24 cellular contexts compared by ENCODE assay signal in genomic region chr2:13260401-13260800, GRCh38.
DNase-seq lines count a peak whose midpoint lies in the region; ATAC-seq and TF ChIP-seq lines count a peak whose summit lies in the region.
"Had no signal": no experiment of that assay in that cellular context is flagged by ENCODE, and none has a peak within 500 bp of the region (broad histone marks: within the 10 kb centered on the region; RNA-seq: fewer than 3 reads in every experiment).

No MANE protein-coding gene starts in this region.

- intact Hi-C loops in PC-3 (cut with micrococcal nuclease) (no loop called here), mammary epithelial cell (cut with micrococcal nuclease) (no loop called here), posterior vena cava (cut with DNase I) (no loop called here)

- H3K27me3 Mint-ChIP-seq in neural crest cell (ENCODE audit: low read depth), result peaks cover 35% of the 10 kb centered on the region
- H3K27me3 Mint-ChIP-seq: activated CD4-positive, alpha-beta T cell treated with anti-CD3 and anti-CD28 coated beads, Interleukin-2, amount 10 ng/mL, durations not matched to agents 24 days and 14 days; activated naive CD4-positive, alpha-beta T cell treated with anti-CD3 and anti-CD28 coated beads, Interleukin-2, amount 10 ng/mL, durations not matched to agents 7 days and 5 days; memory B cell had no signal

- H3K27ac Mint-ChIP-seq in neural crest cell (ENCODE audit: unreplicated experiment), result no peak overlapping the region
- H3K27ac Mint-ChIP-seq: activated CD4-positive, alpha-beta T cell treated with anti-CD3 and anti-CD28 coated beads, Interleukin-2, amount 10 ng/mL, durations not matched to agents 24 days and 14 days; activated naive CD4-positive, alpha-beta T cell treated with anti-CD3 and anti-CD28 coated beads, Interleukin-2, amount 10 ng/mL, durations not matched to agents 7 days and 5 days; activated T-cell treated with anti-CD3 and anti-CD28 coated beads, Interleukin-2, amount 50 U/mL, for 72 hours; CD8-positive, alpha-beta memory T cell; HFFc6; memory B cell had no signal

- ATAC-seq in PC-3, result no peak
- ATAC-seq: activated T-cell treated with anti-CD3 and anti-CD28 coated beads, Interleukin-2, amount 50 U/mL, for 72 hours; gastrocnemius medialis; stimulated activated naive CD8-positive, alpha-beta T cell treated with anti-CD3 and anti-CD28 coated beads, Interleukin-15, Interleukin-2, amounts not matched to agents 100 U/mL and 50 U/mL, for 24 hours had no signal

- CTCF ChIA-PET in HEK293 (lab: Yijun Ruan, JAX) (no interaction called here), PC-3 (lab: Charles Lee) (no interaction called here), mammary epithelial cell (lab: Charles Lee; ENCODE audit: low non-redundant PET) (no interaction called here)

- H3K4me2 ChIP-seq in PC-3 (ENCODE audit: low read length) (no peak overlapping the region), mammary epithelial cell (ENCODE audit: insufficient read depth, low read depth, low read length) (no peak overlapping the region)

- no peaks in the 10 kb centered on the region for H3F3A ChIP-seq in PC-3 (ENCODE audit: low read length, unreplicated experiment)

- no peak overlapping the region for H3K4me3 Mint-ChIP-seq in neural crest cell
- H3K4me3 Mint-ChIP-seq: activated CD4-positive, alpha-beta T cell treated with anti-CD3 and anti-CD28 coated beads, Interleukin-2, amount 10 ng/mL, durations not matched to agents 24 days and 14 days; activated naive CD4-positive, alpha-beta T cell treated with anti-CD3 and anti-CD28 coated beads, Interleukin-2, amount 10 ng/mL, durations not matched to agents 7 days and 5 days; activated T-cell treated with anti-CD3 and anti-CD28 coated beads, Interleukin-2, amount 50 U/mL, for 72 hours; CD8-positive, alpha-beta memory T cell; HFFc6; memory B cell had no signal

- H3K4me3 ChIP-seq in HEK293 (ENCODE audit: low read depth, low read length) (no peak overlapping the region), PC-3 (ENCODE audit: low read length) (no peak overlapping the region), mammary epithelial cell (replicated peaks in 1 of 3; ENCODE audit: insufficient read depth in 1 of 3, low read depth in 2 of 3, low read length in 3 of 3) (no peak overlapping the region)
- H3K4me3 ChIP-seq: gastrocnemius medialis had no signal

- TF ChIP-seq CTCF in HEK293 (tag by site-specific recombination; IDR thresholded peaks at IDR 0.05), result no peak
- no peak for TF ChIP-seq CTCF in PC-3 (conservative IDR thresholded peaks at IDR 0.05; ENCODE audit: low read depth, low read length)
- no peak for TF ChIP-seq CTCF in mammary epithelial cell (conservative IDR thresholded peaks at IDR 0.05 in 1 of 2, IDR thresholded peaks at IDR 0.05 in 1 of 2; ENCODE audit: extremely low read depth in 1 of 2, insufficient read depth in 1 of 2, low read depth in 1 of 2, low read length in 2 of 2)
- TF ChIP-seq CTCF in neural crest cell (conservative IDR thresholded peaks at IDR 0.05), result no peak

- BruUV-seq in PC-3 (replicated peaks; lab: Mats Ljungman, UMichigan) (no TSS peak), mammary epithelial cell (replicated peaks; lab: Mats Ljungman, UMichigan) (no TSS peak)

- H3K9me3 ChIP-seq in HEK293 (ENCODE audit: control insufficient read depth, insufficient read depth, low read depth, low read length) (no peaks in the 10 kb centered on the region), PC-3 (ENCODE audit: low read length) (no peaks in the 10 kb centered on the region), mammary epithelial cell (replicated peaks; ENCODE audit: insufficient read depth, low read length) (no peaks in the 10 kb centered on the region)
- H3K9me3 ChIP-seq: gastrocnemius medialis had no signal

- dilution Hi-C loops in mammary epithelial cell (cut with HindIII; ENCODE audit: low sequenced_read_pairs), result no loop called here

- DNase-seq in PC-3 (peak; percentile 7), mammary epithelial cell (peak; percentile 4), neural crest cell (ENCODE audit: low read depth, low spot score) (peak; percentile 12), posterior vena cava (ENCODE audit: low spot score) (no peak), NCI-H526 (lab: John Stamatoyannopoulos, UW) (no peak), SKM-1 treated with dmso at 0.1 percent for 144 hours (lab: John Stamatoyannopoulos, UW; ENCODE audit: unreplicated experiment) (no peak), pons (ENCODE audit: low spot score) (no peak)
- DNase-seq: activated CD4-positive, alpha-beta T cell treated with anti-CD3 and anti-CD28 coated beads, Interleukin-2, amount 10 ng/mL, durations not matched to agents 24 days and 14 days; activated naive CD4-positive, alpha-beta T cell treated with anti-CD3 and anti-CD28 coated beads, Interleukin-2, amount 10 ng/mL, durations not matched to agents 7 days and 5 days; activated T-cell treated with anti-CD3 and anti-CD28 coated beads, Interleukin-2, amount 50 U/mL, for 72 hours; anterior cingulate cortex; CD8-positive, alpha-beta memory T cell; cerebellar nuclear complex; gastrocnemius medialis; HFFc6; NCI-H1417; NCI-H510A; occipital lobe; stimulated activated CD4-positive, alpha-beta T cell treated with anti-CD3 and anti-CD28 coated beads, Interleukin-12 subunit alpha, Interleukin-12 subunit beta, amount 100 ng/mL, for 4 hours; stimulated activated CD4-positive, alpha-beta T cell treated with anti-CD3 and anti-CD28 coated beads, Interleukin-4, amount 100 ng/mL, for 4 hours; stimulated activated naive CD8-positive, alpha-beta T cell treated with anti-CD3 and anti-CD28 coated beads, Interleukin-15, Interleukin-2, amounts not matched to agents 100 U/mL and 50 U/mL, for 24 hours; T-helper 1 cell had no signal

- H3K27ac ChIP-seq in HEK293 (ENCODE audit: extremely low read depth, low read depth, low read length) (no peak overlapping the region), PC-3 (ENCODE audit: low read length) (no peak overlapping the region), mammary epithelial cell (ENCODE audit: insufficient read depth, low read depth, low read length) (no peak overlapping the region)
- H3K27ac ChIP-seq: gastrocnemius medialis had no signal

- no peaks in the 10 kb centered on the region for H3K9me2 ChIP-seq in PC-3 (replicated peaks; ENCODE audit: low read length)

- no peaks in the 10 kb centered on the region for H3K4me1 Mint-ChIP-seq in neural crest cell
- H3K4me1 Mint-ChIP-seq: activated CD4-positive, alpha-beta T cell treated with anti-CD3 and anti-CD28 coated beads, Interleukin-2, amount 10 ng/mL, durations not matched to agents 24 days and 14 days; activated naive CD4-positive, alpha-beta T cell treated with anti-CD3 and anti-CD28 coated beads, Interleukin-2, amount 10 ng/mL, durations not matched to agents 7 days and 5 days; CD8-positive, alpha-beta memory T cell; memory B cell had no signal

- H3K27me3 ChIP-seq in PC-3 (ENCODE audit: low read length) (peaks cover 5% of the 10 kb centered on the region; the same call in 1 of the 2 replicates), mammary epithelial cell (ENCODE audit: insufficient read depth, low read length) (no peaks in the 10 kb centered on the region)
- H3K27me3 ChIP-seq: gastrocnemius medialis had no signal

- POLR2A ChIA-PET in HEK293 (lab: Yijun Ruan, JAX) (no interaction called here), PC-3 (lab: Charles Lee; ENCODE audit: unreplicated experiment) (no interaction called here)

- no peaks in the 10 kb centered on the region for H3K36me3 Mint-ChIP-seq in neural crest cell (ENCODE audit: low read depth)
- H3K36me3 Mint-ChIP-seq: activated naive CD4-positive, alpha-beta T cell treated with anti-CD3 and anti-CD28 coated beads, Interleukin-2, amount 10 ng/mL, durations not matched to agents 7 days and 5 days; CD8-positive, alpha-beta memory T cell; memory B cell had no signal

- no peaks in the 10 kb centered on the region for H3K36me3 ChIP-seq in HEK293 (ENCODE audit: control insufficient read depth in 2 of 2, insufficient read depth in 1 of 2, low read length in 2 of 2)
- no peaks in the 10 kb centered on the region for H3K36me3 ChIP-seq in PC-3 (ENCODE audit: low read depth, low read length)
- H3K36me3 ChIP-seq in mammary epithelial cell (ENCODE audit: insufficient read depth, low read length), result no peaks in the 10 kb centered on the region
- H3K36me3 ChIP-seq: gastrocnemius medialis had no signal

- H2AFZ ChIP-seq in PC-3 (ENCODE audit: low read length), result no peak overlapping the region
- H2AFZ ChIP-seq in mammary epithelial cell (ENCODE audit: low read depth, low read length), result no peak overlapping the region

- H3K79me2 ChIP-seq in PC-3 (ENCODE audit: low read length), result no peaks in the 10 kb centered on the region
- H3K79me2 ChIP-seq in mammary epithelial cell (ENCODE audit: insufficient read depth, low read length), result no peaks in the 10 kb centered on the region

- H3K4me1 ChIP-seq in HEK293 (ENCODE audit: control insufficient read depth, insufficient read depth, low read length) (no peaks in the 10 kb centered on the region), PC-3 (ENCODE audit: insufficient read depth, low read length) (no peaks in the 10 kb centered on the region), mammary epithelial cell (ENCODE audit: insufficient read depth, low read length) (no peaks in the 10 kb centered on the region)
- H3K4me1 ChIP-seq: gastrocnemius medialis had no signal

- in situ Hi-C loops in mammary epithelial cell (cut with MboI; ENCODE audit: low sequenced_read_pairs in 2 of 2), result no loop called here

- H4K20me1 ChIP-seq in PC-3 (ENCODE audit: low read length) (no peaks in the 10 kb centered on the region), mammary epithelial cell (ENCODE audit: insufficient read depth, low read length) (no peaks in the 10 kb centered on the region)

- H3K9ac ChIP-seq in PC-3 (ENCODE audit: low read length), result no peak overlapping the region
- H3K9ac ChIP-seq in mammary epithelial cell (ENCODE audit: insufficient read depth, low read length), result no peak overlapping the region

- H3K9me3 Mint-ChIP-seq in neural crest cell, result peaks cover 3% of the 10 kb centered on the region
- H3K9me3 Mint-ChIP-seq: activated CD4-positive, alpha-beta T cell treated with anti-CD3 and anti-CD28 coated beads, Interleukin-2, amount 10 ng/mL, durations not matched to agents 24 days and 14 days; activated naive CD4-positive, alpha-beta T cell treated with anti-CD3 and anti-CD28 coated beads, Interleukin-2, amount 10 ng/mL, durations not matched to agents 7 days and 5 days had no signal

- 0% methylated on average over 2 of the region's 2 CpGs for WGBS in mammary epithelial cell (ENCODE audit: low coverage, missing lambda C conversion rate)

Comparison
In these comparisons a context has a peak if more than half of its experiments do, and no peak if none do; other contexts are left out.
1. DNase-seq: peak in PC-3 (single experiment), mammary epithelial cell (single experiment) and neural crest cell (single experiment); none in posterior vena cava (single experiment), NCI-H526 (0 of 2), SKM-1 treated with dmso at 0.1 percent for 144 hours (single experiment) and pons (single experiment).